In the genomic region with DNA sequence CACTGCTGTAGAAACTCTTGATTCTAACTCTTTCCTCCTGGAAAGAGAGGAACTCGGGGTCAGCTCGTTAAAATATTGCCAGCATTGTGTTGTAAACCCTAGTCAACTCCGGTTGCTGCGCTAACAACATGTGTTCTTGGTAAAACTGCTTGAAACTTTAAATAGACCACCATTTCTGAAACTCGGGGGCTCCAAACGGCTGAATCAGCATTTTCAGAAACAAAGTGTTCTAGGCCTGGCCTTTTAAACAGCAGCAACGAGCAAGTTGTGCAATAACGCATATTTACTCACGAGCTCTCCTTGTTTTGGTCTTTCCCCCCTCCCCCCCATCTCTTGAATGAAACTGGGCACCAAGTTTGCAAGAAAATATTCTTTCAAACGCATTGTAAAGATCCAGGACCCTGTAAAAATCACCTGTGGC, we compare ENCODE assay signal across 9 cellular contexts. TPM values are rescaled to one million over a fixed set of nuclear protein-coding genes. Genes with fewer than 3 reads are reported as not detected.
DNase-seq lines count a peak whose midpoint lies in the region; ATAC-seq, FAIRE-seq and TF ChIP-seq lines count a peak whose summit lies in the region.
"Had no signal": no experiment of that assay in that cellular context is flagged by ENCODE, and none has a peak within 500 bp of the region (broad histone marks: within the 10 kb centered on the region; RNA-seq: fewer than 3 reads in every experiment).

No MANE protein-coding gene starts in this region.

- H3K4me1 Mint-ChIP-seq in activated CD8-positive, alpha-beta T cell treated with anti-CD3 and anti-CD28 coated beads for 36 hours (ENCODE audit: low read depth): peaks cover 5% of the 10 kb centered on the region
- peaks cover 2 to 7% of the 10 kb centered on the region in 2 donors for H3K4me1 Mint-ChIP-seq in stimulated activated naive B cell treated with anti-CD40 and anti-IgM and Interleukin-4, amounts not matched to agents 10 μg/mL and 1 μg/mL and 100 μg/mL, for 72 hours

- peaks cover 3% of the 10 kb centered on the region for H3K9me3 Mint-ChIP-seq in activated CD8-positive, alpha-beta T cell treated with anti-CD3 and anti-CD28 coated beads for 36 hours
- H3K9me3 Mint-ChIP-seq in stimulated activated naive B cell treated with anti-CD40 and anti-IgM and Interleukin-4, amounts not matched to agents 10 μg/mL and 1 μg/mL and 100 μg/mL, for 72 hours: peaks cover 10 to 12% of the 10 kb centered on the region in 2 donors

- TF ChIP-seq CTCF in activated CD8-positive, alpha-beta T cell treated with anti-CD3 and anti-CD28 coated beads for 36 hours (IDR thresholded peaks at IDR 0.05): no peak

- H3K4me3 ChIP-seq in iPS-11a (ENCODE audit: low read depth, low read length): peak overlapping the region; percentile 84

- intact Hi-C loops in activated CD8-positive, alpha-beta T cell treated with anti-CD3 and anti-CD28 coated beads for 36 hours (cut with micrococcal nuclease): no loop called here

- H3K27me3 Mint-ChIP-seq in activated CD8-positive, alpha-beta T cell treated with anti-CD3 and anti-CD28 coated beads for 36 hours: peaks cover 41% of the 10 kb centered on the region
- peaks cover 56 to 73% of the 10 kb centered on the region in 2 donors for H3K27me3 Mint-ChIP-seq in stimulated activated naive B cell treated with anti-CD40 and anti-IgM and Interleukin-4, amounts not matched to agents 10 μg/mL and 1 μg/mL and 100 μg/mL, for 72 hours

- no peak for ATAC-seq in activated CD8-positive, alpha-beta T cell treated with anti-CD3 and anti-CD28 coated beads for 36 hours
- no peak for ATAC-seq in stimulated activated naive B cell treated with anti-CD40 and anti-IgM and Interleukin-4, amounts not matched to agents 10 μg/mL and 1 μg/mL and 100 μg/mL, for 72 hours (replicated peaks)

- H3K4me3 Mint-ChIP-seq in activated CD8-positive, alpha-beta T cell treated with anti-CD3 and anti-CD28 coated beads for 36 hours: peak overlapping the region; percentile 77
- peak overlapping the region; percentile 50 to 66 for H3K4me3 Mint-ChIP-seq in stimulated activated naive B cell treated with anti-CD40 and anti-IgM and Interleukin-4, amounts not matched to agents 10 μg/mL and 1 μg/mL and 100 μg/mL, for 72 hours

- H3K27ac Mint-ChIP-seq in activated CD8-positive, alpha-beta T cell treated with anti-CD3 and anti-CD28 coated beads for 36 hours: peak overlapping the region; percentile 72
- H3K27ac Mint-ChIP-seq in stimulated activated naive B cell treated with anti-CD40 and anti-IgM and Interleukin-4, amounts not matched to agents 10 μg/mL and 1 μg/mL and 100 μg/mL, for 72 hours: no peak overlapping the region

- FAIRE-seq in GM12892 (lab: Jason Lieb, UNC): no peak

- no peak overlapping the region for H3K27ac ChIP-seq in caudate nucleus (ENCODE audit: low read depth, low read length)

- no peaks in the 10 kb centered on the region for H3K36me3 Mint-ChIP-seq in activated CD8-positive, alpha-beta T cell treated with anti-CD3 and anti-CD28 coated beads for 36 hours (ENCODE audit: low read depth)
- H3K36me3 Mint-ChIP-seq in stimulated activated naive B cell treated with anti-CD40 and anti-IgM and Interleukin-4, amounts not matched to agents 10 μg/mL and 1 μg/mL and 100 μg/mL, for 72 hours: peaks cover 0 to 6% of the 10 kb centered on the region in 2 donors

- POLR2A ChIA-PET in activated CD8-positive, alpha-beta T cell treated with anti-CD3 and anti-CD28 coated beads for 36 hours (lab: Charles Lee): no interaction called here

- CTCF ChIA-PET in activated CD8-positive, alpha-beta T cell treated with anti-CD3 and anti-CD28 coated beads for 36 hours (lab: Charles Lee): no interaction called here

- DNase-seq in NCI-H82 (lab: John Stamatoyannopoulos, UW) (peak; percentile 36), NCI-H82 treated with DMSO at 0.1 percent for 48 hours (lab: John Stamatoyannopoulos, UW; ENCODE audit: unreplicated experiment) (no peak), NCI-H526 treated with DMSO at 0.1 percent for 48 hours (lab: John Stamatoyannopoulos, UW) (no peak), caudate nucleus (lab: John Stamatoyannopoulos, UW) (no peak), GM12892 (ENCODE audit: insufficient read length) (no peak)
- DNase-seq in activated CD8-positive, alpha-beta T cell treated with anti-CD3 and anti-CD28 coated beads for 36 hours: no peak
- no peak for DNase-seq in stimulated activated naive B cell treated with anti-CD40 and anti-IgM and Interleukin-4, amounts not matched to agents 10 μg/mL and 1 μg/mL and 100 μg/mL, for 72 hours
- DNase-seq: DND-41 had no signal

- TF ChIP-seq POLR2A in GM12892 (IDR thresholded peaks at IDR 0.05; ENCODE audit: low read depth, low read length): no peak

RNA-seq across cellular contexts. Expression of gene GRB10, which starts 9.2 kb away (rescaled TPM):
- 1 to 10 TPM; 5.6 to 6.9 TPM for total RNA-seq in activated CD8-positive, alpha-beta T cell treated with anti-CD3 and anti-CD28 coated beads for 36 hours
- polyA plus RNA-seq in GM12892 (2012; ENCODE audit: missing spikeins): not detected
